Comparison of ENCODE assay signal across 23 cellular contexts in genomic region chr2:28577796-28578680, GRCh38.
"Had no signal": no experiment of that assay in that cellular context is flagged by ENCODE, and none has a peak within 500 bp of the region (broad histone marks: within the 10 kb centered on the region; RNA-seq: fewer than 3 reads in every experiment).

No MANE protein-coding gene starts in this region.

- H3K36me3 Mint-ChIP-seq: activated CD4-positive, alpha-beta memory T cell treated with anti-CD3 and anti-CD28 coated beads for 36 hours; activated naive CD4-positive, alpha-beta T cell treated with anti-CD3 and anti-CD28 coated beads, Interleukin-2, amount 50 U/mL, for 24 hours; T-cell had no signal

- H3K4me1 Mint-ChIP-seq: activated B cell treated with CpG ODN at 0.5 μM for 24 hours; activated naive CD4-positive, alpha-beta T cell treated with anti-CD3 and anti-CD28 coated beads, Interleukin-2, amount 50 U/mL, for 24 hours; T-cell had no signal

- H3K27ac Mint-ChIP-seq: activated B cell treated with CpG ODN at 0.5 μM for 24 hours; activated CD4-positive, alpha-beta memory T cell treated with anti-CD3 and anti-CD28 coated beads for 36 hours; activated naive CD4-positive, alpha-beta T cell treated with anti-CD3 and anti-CD28 coated beads, Interleukin-2, amount 50 U/mL, for 24 hours; endodermal cell; nephron progenitor cell; stimulated activated naive CD8-positive, alpha-beta T cell treated with anti-CD3 and anti-CD28 coated beads, Interleukin-15, amount 100 ng/mL, for 72 hours; T-cell had no signal

- H3K27ac ChIP-seq: cardiac muscle cell, dorsolateral prefrontal cortex, suprapubic skin, transverse colon had no signal

- H3K27me3 Mint-ChIP-seq: activated B cell treated with CpG ODN at 0.5 μM for 24 hours; activated CD4-positive, alpha-beta memory T cell treated with anti-CD3 and anti-CD28 coated beads for 36 hours; activated naive CD4-positive, alpha-beta T cell treated with anti-CD3 and anti-CD28 coated beads, Interleukin-2, amount 50 U/mL, for 24 hours; T-cell had no signal

- H3K4me3 Mint-ChIP-seq: activated B cell treated with CpG ODN at 0.5 μM for 24 hours; activated CD4-positive, alpha-beta memory T cell treated with anti-CD3 and anti-CD28 coated beads for 36 hours; activated naive CD4-positive, alpha-beta T cell treated with anti-CD3 and anti-CD28 coated beads, Interleukin-2, amount 50 U/mL, for 24 hours; activated T-cell treated with anti-CD3 and anti-CD28 coated beads, Interleukin-2, amount 50 U/mL, for 4 hours; endodermal cell; nephron progenitor cell; stimulated activated naive CD8-positive, alpha-beta T cell treated with anti-CD3 and anti-CD28 coated beads, Interleukin-15, amount 100 ng/mL, for 72 hours; T-cell had no signal

- H3K9me3 Mint-ChIP-seq: activated B cell treated with CpG ODN at 0.5 μM for 24 hours; activated CD4-positive, alpha-beta memory T cell treated with anti-CD3 and anti-CD28 coated beads for 36 hours; activated naive CD4-positive, alpha-beta T cell treated with anti-CD3 and anti-CD28 coated beads, Interleukin-2, amount 50 U/mL, for 24 hours; activated T-cell treated with anti-CD3 and anti-CD28 coated beads, Interleukin-2, amount 50 U/mL, for 4 hours; endodermal cell; nephron progenitor cell; stimulated activated naive CD8-positive, alpha-beta T cell treated with anti-CD3 and anti-CD28 coated beads, Interleukin-15, amount 100 ng/mL, for 72 hours had no signal

- DNase-seq: activated B cell treated with CpG ODN at 0.5 μM for 24 hours; activated CD4-positive, alpha-beta memory T cell treated with anti-CD3 and anti-CD28 coated beads for 36 hours; activated CD4-positive, alpha-beta T cell treated with anti-CD3 and anti-CD28 coated beads for 4 hours; activated gamma-delta T cell; activated T-cell treated with anti-CD3 and anti-CD28 coated beads, Interleukin-2, amount 50 U/mL, for 4 hours; dorsolateral prefrontal cortex; endodermal cell; kidney; mammary epithelial cell; nephron progenitor cell; psoas muscle; right cardiac atrium; small intestine; stimulated activated CD4-positive, alpha-beta T cell treated with anti-CD3 and anti-CD28 coated beads, Interleukin-15, amount 100 ng/mL, for 24 hours; stimulated activated CD4-positive, alpha-beta T cell treated with anti-CD3 and anti-CD28 coated beads, Interleukin-2, amount 100 ng/mL, for 48 hours; stimulated activated naive CD8-positive, alpha-beta T cell treated with anti-CD3 and anti-CD28 coated beads, Interleukin-15, amount 100 ng/mL, for 72 hours; T-cell; transverse colon had no signal

- H3K27me3 ChIP-seq: cardiac muscle cell, dorsolateral prefrontal cortex, suprapubic skin, transverse colon had no signal

- H3K4me3 ChIP-seq: cardiac muscle cell, dorsolateral prefrontal cortex, psoas muscle, suprapubic skin, transverse colon had no signal

- H3K36me3 ChIP-seq: cardiac muscle cell, suprapubic skin, transverse colon had no signal

- FAIRE-seq: frontal cortex, kidney, small intestine had no signal

- ATAC-seq: activated T-cell treated with anti-CD3 and anti-CD28 coated beads, Interleukin-2, amount 50 U/mL, for 4 hours; left lobe of liver; psoas muscle; right cardiac atrium; stimulated activated naive CD8-positive, alpha-beta T cell treated with anti-CD3 and anti-CD28 coated beads, Interleukin-15, amount 100 ng/mL, for 72 hours; T-cell had no signal

- H3K4me1 ChIP-seq: suprapubic skin, transverse colon had no signal

- H3K9me3 ChIP-seq: psoas muscle, suprapubic skin, transverse colon had no signal
